Comparison of ENCODE assay signal across 12 cellular contexts in the genomic region with DNA sequence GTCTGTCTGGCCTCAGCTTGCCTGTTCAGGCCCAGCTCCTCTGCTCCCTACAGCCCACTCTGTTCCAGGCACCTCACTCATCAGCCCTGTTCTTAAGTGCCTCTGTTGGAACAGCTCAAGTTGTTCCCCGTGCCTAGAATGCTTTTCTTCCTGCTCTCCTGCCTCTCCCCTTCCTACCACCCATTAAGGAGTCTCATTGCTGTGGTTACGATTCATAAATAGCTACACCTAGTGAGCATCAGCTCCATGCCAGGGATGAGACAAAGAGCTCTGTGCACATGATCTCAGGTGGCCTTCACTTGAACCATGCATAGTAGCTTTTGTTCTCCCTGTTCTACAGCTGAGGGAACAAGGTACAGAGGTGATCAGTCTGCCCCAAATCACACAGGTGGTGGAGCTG. TPM values are rescaled to one million over a fixed set of nuclear protein-coding genes. Genes with fewer than 3 reads are reported as not detected.
A peak's percentile ranks its signal among the peaks of the same experiment; 100 is the strongest.
DNase-seq lines count a peak whose midpoint lies in the region; ATAC-seq, FAIRE-seq and TF ChIP-seq lines count a peak whose summit lies in the region.
"Had no signal": no experiment of that assay in that cellular context is flagged by ENCODE, and none has a peak within 500 bp of the region (broad histone marks: within the 10 kb centered on the region; RNA-seq: fewer than 3 reads in every experiment).

No MANE protein-coding gene starts in this region.

- ATAC-seq in activated B cell treated with CpG ODN at 0.5 μM for 24 hours (ENCODE audit: low read depth) (no peak), HepG2 (peak; percentile 14; the same call in 2 of the 3 replicates), GM18498 (IDR thresholded peaks at IDR 0.05; ENCODE audit: unreplicated experiment) (no peak)

- in situ Hi-C loops in HepG2 (cut with HindIII; ENCODE audit: extremely low pct_ligation_motif_present, low pct_unique_long_range_greater_than_20kb): no loop called here

- H3K27ac Mint-ChIP-seq in CD4-positive, alpha-beta memory T cell: peak overlapping the region; percentile 38 to 91 (median 72)
- H3K27ac Mint-ChIP-seq in activated B cell treated with CpG ODN at 0.5 μM for 24 hours: peak overlapping the region; percentile 54

- peaks cover 8% of the 10 kb centered on the region for H3K4me1 ChIP-seq in CD4-positive, alpha-beta memory T cell (ENCODE audit: insufficient read depth, low read length)
- H3K4me1 ChIP-seq in HepG2 (ENCODE audit: insufficient read depth, low read length) (no peaks in the 10 kb centered on the region), small intestine (ENCODE audit: control insufficient read depth in 2 of 2, insufficient read depth in 1 of 2, low read depth in 1 of 2, low read length in 1 of 2) (no peaks in the 10 kb centered on the region)

- no peak for TF ChIP-seq POLR2A in HepG2 (IDR thresholded peaks at IDR 0.05; ENCODE audit: insufficient read depth in 1 of 2, low read depth in 2 of 2, low read length in 2 of 2)

- 18% methylated on average over 2 of the region's 2 CpGs for WGBS in HepG2 (ENCODE audit: low lambda C conversion rate)
- 46 to 68% (median 51%) methylated on average over 2 of the region's 2 CpGs for WGBS in small intestine, 3 donors

- peak overlapping the region; percentile 68 to 88 (median 78) for H3K4me3 Mint-ChIP-seq in CD4-positive, alpha-beta memory T cell
- peak overlapping the region; percentile 84 for H3K4me3 Mint-ChIP-seq in activated B cell treated with CpG ODN at 0.5 μM for 24 hours

- CTCF ChIA-PET in CD4-positive, alpha-beta memory T cell (lab: Charles Lee; ENCODE audit: partially characterized antibody): interaction anchor here (1.0 to 2.9 kb wide), 5 partner anchors 13 to 119 kb away, joined by 3 to 22 read pairs (median 5); no protein-coding TSS in a partner anchor
- CTCF ChIA-PET in activated B cell treated with CpG ODN at 0.5 μM for 24 hours (lab: Charles Lee) (interaction anchor here (1.7 kb wide), 1 partner anchor 63 kb away, joined by 5 read pairs; no protein-coding TSS in a partner anchor), HepG2 (lab: Yijun Ruan, JAX; ENCODE audit: low intra/inter-chr PET ratio, low total read pairs) (no interaction called here)

- intact Hi-C loops in CD4-positive, alpha-beta memory T cell (cut with micrococcal nuclease): loop anchor here (5.0 to 10.0 kb wide), 2 partner anchors 445 to 787 kb away; partner anchors contain the start of genes SPATA24 and TMCO6
- intact Hi-C loops in activated B cell treated with CpG ODN at 0.5 μM for 24 hours (cut with micrococcal nuclease): loop anchor here (5.0 to 10.0 kb wide), 4 partner anchors 117 to 865 kb away; no protein-coding TSS in a partner anchor
- intact Hi-C loops in HepG2 (cut with micrococcal nuclease; ENCODE audit: unreplicated experiment): loop anchor here (10.0 kb wide), 1 partner anchor 215 kb away; no protein-coding TSS in a partner anchor

- H3K27ac ChIP-seq in CD4-positive, alpha-beta memory T cell (ENCODE audit: low read depth, low read length): no peak overlapping the region
- H3K27ac ChIP-seq in HepG2 (ENCODE audit: extremely low read length, insufficient read depth, low read length): no peak overlapping the region
- H3K27ac ChIP-seq in small intestine (ENCODE audit: low read depth in 1 of 2, low read length in 1 of 2): no peak overlapping the region

- H3K4me1 Mint-ChIP-seq in CD4-positive, alpha-beta memory T cell: peaks cover 5 to 22% (median 14%) of the 10 kb centered on the region in 4 donors
- peaks cover 12% of the 10 kb centered on the region for H3K4me1 Mint-ChIP-seq in activated B cell treated with CpG ODN at 0.5 μM for 24 hours

- peaks cover 3% of the 10 kb centered on the region for H3K27me3 ChIP-seq in CD4-positive, alpha-beta memory T cell (ENCODE audit: insufficient read depth, low read length)
- H3K27me3 ChIP-seq in HepG2 (ENCODE audit: control insufficient read depth in 1 of 2, insufficient read depth in 2 of 2, low read length in 2 of 2): peaks cover 2 to 71% of the 10 kb centered on the region in 2 experiments; a peak in 3 of 5 replicates
- peaks cover 0 to 4% of the 10 kb centered on the region in 2 donors for H3K27me3 ChIP-seq in small intestine (ENCODE audit: control insufficient read depth in 2 of 2, insufficient read depth in 2 of 2, low read length in 2 of 2)

- H3K27me3 Mint-ChIP-seq in CD4-positive, alpha-beta memory T cell: peaks cover 0 to 8% of the 10 kb centered on the region in 2 donors
- peaks cover 2% of the 10 kb centered on the region for H3K27me3 Mint-ChIP-seq in activated B cell treated with CpG ODN at 0.5 μM for 24 hours

- H3K9me3 Mint-ChIP-seq in CD4-positive, alpha-beta memory T cell: peaks cover 0 to 1% (median 0%) of the 10 kb centered on the region in 8 donors
- no peaks in the 10 kb centered on the region for H3K9me3 Mint-ChIP-seq in activated B cell treated with CpG ODN at 0.5 μM for 24 hours

- no peaks in the 10 kb centered on the region for H3K36me3 Mint-ChIP-seq in CD4-positive, alpha-beta memory T cell
- no peaks in the 10 kb centered on the region for H3K36me3 Mint-ChIP-seq in activated B cell treated with CpG ODN at 0.5 μM for 24 hours (ENCODE audit: low read depth)

- no peak overlapping the region for H2AFZ ChIP-seq in HepG2 (ENCODE audit: low read length)

- no peak overlapping the region for H3K9ac ChIP-seq in HepG2 (ENCODE audit: insufficient read depth, low read depth, low read length)

- no peak overlapping the region for H3K4me2 ChIP-seq in HepG2 (ENCODE audit: low read depth, low read length)

- POLR2A ChIA-PET in CD4-positive, alpha-beta memory T cell (lab: Charles Lee; ENCODE audit: partially characterized antibody): interaction anchor here (0.9 kb wide), 1 partner anchor 258 kb away, joined by 3 read pairs; no protein-coding TSS in a partner anchor
- POLR2A ChIA-PET in activated B cell treated with CpG ODN at 0.5 μM for 24 hours (lab: Charles Lee): interaction anchor here (1.8 kb wide), 1 partner anchor 200 kb away, joined by 4 read pairs; no protein-coding TSS in a partner anchor
- POLR2A ChIA-PET in HepG2 (lab: Yijun Ruan, JAX): no interaction called here

- no TSS peak for BruUV-seq in HepG2 (replicated peaks; lab: Mats Ljungman, UMichigan)

- FAIRE-seq in HepG2 (lab: Jason Lieb, UNC) (no peak), small intestine (lab: Jason Lieb, UNC) (no peak)

- TF ChIP-seq RAD21 in HepG2 (CRISPR knock-in tag; IDR thresholded peaks at IDR 0.05): no peak

- TF ChIP-seq EP300 in HepG2 (IDR thresholded peaks at IDR 0.05; ENCODE audit: low read depth in 2 of 2, low read length in 2 of 2) (no peak), HepG2 (CRISPR knock-in tag; IDR thresholded peaks at IDR 0.05; ENCODE audit: borderline replicate concordance) (no peak)

- TF ChIP-seq CTCF in AG10803 (conservative IDR thresholded peaks at IDR 0.05; ENCODE audit: low read length) (no peak), activated B cell treated with CpG ODN at 0.5 μM for 24 hours (IDR thresholded peaks at IDR 0.05) (no peak), HepG2 (CRISPR knock-in tag; IDR thresholded peaks at IDR 0.05) (no peak)

- H3K4me3 ChIP-seq in AG10803 (ENCODE audit: low read length): no peak overlapping the region
- H3K4me3 ChIP-seq in CD4-positive, alpha-beta memory T cell (ENCODE audit: low read length in 2 of 2): no peak overlapping the region
- no peak overlapping the region for H3K4me3 ChIP-seq in HepG2 (replicated peaks in 1 of 3; ENCODE audit: insufficient read depth in 1 of 3, low read depth in 2 of 3, low read length in 3 of 3)
- no peak overlapping the region for H3K4me3 ChIP-seq in small intestine (ENCODE audit: low read depth in 1 of 2, low read length in 2 of 2)
- H3K4me3 ChIP-seq: coronary artery had no signal

- no peaks in the 10 kb centered on the region for H3K9me3 ChIP-seq in CD4-positive, alpha-beta memory T cell (ENCODE audit: control insufficient read depth in 1 of 2, low read length in 2 of 2)
- no peaks in the 10 kb centered on the region for H3K9me3 ChIP-seq in HepG2 (ENCODE audit: low read length)
- no peaks in the 10 kb centered on the region for H3K9me3 ChIP-seq in small intestine (ENCODE audit: control insufficient read depth, low read depth)

- no peaks in the 10 kb centered on the region for H4K20me1 ChIP-seq in HepG2 (ENCODE audit: insufficient read depth, low read length)

- H3K36me3 ChIP-seq in CD4-positive, alpha-beta memory T cell (ENCODE audit: insufficient read depth, low read length): no peaks in the 10 kb centered on the region
- H3K36me3 ChIP-seq in HepG2 (replicated peaks in 1 of 2; ENCODE audit: control insufficient read depth in 1 of 2, insufficient read depth in 2 of 2, low read length in 2 of 2) (no peaks in the 10 kb centered on the region), small intestine (ENCODE audit: control insufficient read depth in 2 of 2, insufficient read depth in 2 of 2, low read length in 2 of 2) (no peaks in the 10 kb centered on the region)

- DNase-seq in AG10803 (ENCODE audit: low read depth) (peak; percentile 0), activated B cell treated with CpG ODN at 0.5 μM for 24 hours (no peak), HepG2 (ENCODE audit: low spot score) (no peak), NK-92 (lab: John Stamatoyannopoulos, UW; ENCODE audit: unreplicated experiment) (no peak), small intestine (no peak), NCI-H510A treated with DMSO at 0.1 percent for 48 hours (lab: John Stamatoyannopoulos, UW) (no peak)
- DNase-seq in CD4-positive, alpha-beta memory T cell: no peak
- DNase-seq: activated gamma-delta T cell, NCI-H1694 had no signal

- H3K79me2 ChIP-seq in HepG2 (ENCODE audit: insufficient read depth, low read length): no peaks in the 10 kb centered on the region

RNA-seq across cellular contexts. Expression of gene PSD2, which starts 54.3 kb away (rescaled TPM):
- not detected for total RNA-seq in CD4-positive, alpha-beta memory T cell
- not detected for polyA plus RNA-seq in CD4-positive, alpha-beta memory T cell
- total RNA-seq in activated B cell treated with CpG ODN at 0.5 μM for 24 hours (not detected in 2 replicates), HepG2 (2016; rRNA removed; fragmentation: Illumina TruSeq; extraction: Trizol) (not detected in 2 replicates)
- total RNA-seq in HepG2 (2016; cell fraction: cytosol; rRNA removed; fragmentation: Illumina TruSeq; extraction: Trizol; ENCODE audit: low read depth): not detected in 2 replicates
- not detected in 2 replicates for total RNA-seq in HepG2 (2016; cell fraction: insoluble cytoplasmic fraction; rRNA removed; fragmentation: Illumina TruSeq; extraction: Trizol)
- not detected in 2 replicates for total RNA-seq in HepG2 (2016; cell fraction: membrane; rRNA removed; fragmentation: Illumina TruSeq; extraction: Trizol)
- total RNA-seq in HepG2 (2016; cell fraction: nucleus; rRNA removed; fragmentation: Illumina TruSeq; extraction: Trizol): 0.09 TPM in 1 of 2 replicates, not detected in the other
- polyA plus RNA-seq in HepG2 (2011; rRNA removed) (0.07 and 0.13 TPM in 2 replicates), small intestine (under 1 TPM in 1 of 3 donors, not detected in 2; 0.12 TPM)
- 0.04 and 0.06 TPM in 2 replicates for polyA plus RNA-seq in HepG2 (2011; cell fraction: cytosol; rRNA removed)
- 0.16 and 0.32 TPM in 2 replicates for polyA plus RNA-seq in HepG2 (2011; cell fraction: nucleus; rRNA removed)
- polyA plus RNA-seq in HepG2 (2012): 0.07 and 0.13 TPM in 2 replicates
- polyA plus RNA-seq in HepG2 (2016; cell fraction: cytosol; fragmentation: Illumina TruSeq; extraction: Trizol; ENCODE audit: low read depth): not detected in 2 replicates
- polyA plus RNA-seq in HepG2 (2016; cell fraction: insoluble cytoplasmic fraction; fragmentation: Illumina TruSeq; extraction: Trizol; ENCODE audit: low read depth): not detected in 2 replicates
- not detected in 2 replicates for polyA plus RNA-seq in HepG2 (2016; cell fraction: membrane; fragmentation: Illumina TruSeq; extraction: Trizol; ENCODE audit: low read depth)
- polyA plus RNA-seq in HepG2 (2016; cell fraction: nucleus; fragmentation: Illumina TruSeq; extraction: Trizol; ENCODE audit: insufficient read depth, low read depth): 0.10 TPM in 1 of 2 replicates, not detected in the other
- 0.10 TPM in 1 of 2 replicates, not detected in the other for polyA minus RNA-seq in HepG2 (2011; rRNA and poly(A)+ RNA removed; ENCODE audit: low replicate concordance)
- not detected in 2 replicates for polyA minus RNA-seq in HepG2 (2011; cell fraction: cytosol; rRNA and poly(A)+ RNA removed)
- polyA minus RNA-seq in HepG2 (2011; cell fraction: nucleus; rRNA and poly(A)+ RNA removed): 0.12 TPM in 1 of 2 replicates, not detected in the other
- polyA plus RNA-seq: liver had no signal
